11 cellular contexts compared by ENCODE assay signal in genomic region chr14:47040490-47040889, GRCh38.
A peak's percentile ranks its signal among the peaks of the same experiment; 100 is the strongest.
DNase-seq lines count a peak whose midpoint lies in the region; TF ChIP-seq lines count a peak whose summit lies in the region.
"Had no signal": no experiment of that assay in that cellular context is flagged by ENCODE, and none has a peak within 500 bp of the region (broad histone marks: within the 10 kb centered on the region; RNA-seq: fewer than 3 reads in every experiment).

No MANE protein-coding gene starts in this region.

- no peak overlapping the region for H3K4me2 ChIP-seq in hepatocyte

- no peaks in the 10 kb centered on the region for H3K36me3 ChIP-seq in hepatocyte (replicated peaks; ENCODE audit: insufficient read depth, low read depth)

- no peaks in the 10 kb centered on the region for H4K20me1 ChIP-seq in hepatocyte (ENCODE audit: insufficient read depth, poor library complexity, severe bottlenecking)

- no peak overlapping the region for H2AFZ ChIP-seq in hepatocyte

- TF ChIP-seq CTCF in hepatocyte (IDR thresholded peaks at IDR 0.05; ENCODE audit: poor library complexity), result peak; percentile 66
- peak; percentile 59 for TF ChIP-seq CTCF in type B pancreatic cell (conservative IDR thresholded peaks at IDR 0.05)

- H3K9me3 ChIP-seq in hepatocyte (ENCODE audit: low read depth), result no peaks in the 10 kb centered on the region

- 20% methylated on average over 1 of the region's 1 CpG for WGBS in hepatocyte (ENCODE audit: low lambda C conversion rate, missing lambda C conversion rate)

- H3K27ac Mint-ChIP-seq in type B pancreatic cell, result no peak overlapping the region
- H3K27ac Mint-ChIP-seq: activated naive CD8-positive, alpha-beta T cell; stimulated activated naive B cell treated with anti-CD40 and anti-IgM and Interleukin-4, amounts not matched to agents 10 μg/mL and 1 μg/mL and 100 μg/mL, for 72 hours; T-helper 17 cell had no signal

- H3K4me1 Mint-ChIP-seq in type B pancreatic cell (ENCODE audit: unreplicated experiment), result no peaks in the 10 kb centered on the region
- H3K4me1 Mint-ChIP-seq: stimulated activated naive B cell treated with anti-CD40 and anti-IgM and Interleukin-4, amounts not matched to agents 10 μg/mL and 1 μg/mL and 100 μg/mL, for 72 hours; T-helper 17 cell had no signal

- H3K4me1 ChIP-seq in hepatocyte (ENCODE audit: insufficient read depth), result no peaks in the 10 kb centered on the region

- H3K36me3 Mint-ChIP-seq in type B pancreatic cell, result no peaks in the 10 kb centered on the region
- H3K36me3 Mint-ChIP-seq: activated naive CD8-positive, alpha-beta T cell; stimulated activated naive B cell treated with anti-CD40 and anti-IgM and Interleukin-4, amounts not matched to agents 10 μg/mL and 1 μg/mL and 100 μg/mL, for 72 hours had no signal

- no peaks in the 10 kb centered on the region for H3K79me2 ChIP-seq in hepatocyte

- H3K4me3 ChIP-seq in hepatocyte, result no peak overlapping the region

- no peaks in the 10 kb centered on the region for H3K27me3 ChIP-seq in hepatocyte

- H3K4me3 Mint-ChIP-seq in type B pancreatic cell, result no peak overlapping the region
- H3K4me3 Mint-ChIP-seq: activated naive CD8-positive, alpha-beta T cell; stimulated activated naive B cell treated with anti-CD40 and anti-IgM and Interleukin-4, amounts not matched to agents 10 μg/mL and 1 μg/mL and 100 μg/mL, for 72 hours; T-helper 17 cell had no signal

- H3K27me3 Mint-ChIP-seq in type B pancreatic cell, result no peaks in the 10 kb centered on the region
- H3K27me3 Mint-ChIP-seq: activated naive CD8-positive, alpha-beta T cell; stimulated activated naive B cell treated with anti-CD40 and anti-IgM and Interleukin-4, amounts not matched to agents 10 μg/mL and 1 μg/mL and 100 μg/mL, for 72 hours; T-helper 17 cell had no signal

- DNase-seq in NCI-H1417 (lab: John Stamatoyannopoulos, UW) (peak in 2 of 3 experiments; percentile 6 to 62), NCI-H1417 treated with DMSO at 0.1 percent for 48 hours (lab: John Stamatoyannopoulos, UW) (no peak), SW480 (ENCODE audit: low spot score) (peak; percentile 33), hepatocyte (ENCODE audit: low spot score) (peak; percentile 65), type B pancreatic cell (ENCODE audit: extremely low spot score, unreplicated experiment) (no peak), posterior cingulate gyrus (no peak)
- no peak for DNase-seq in activated effector memory CD4-positive, alpha-beta T cell treated with anti-CD3 and anti-CD28 coated beads, Interleukin-2, amount 50 U/mL, for 16 hours
- DNase-seq in activated CD4-positive, alpha-beta T cell treated with anti-CD3 and anti-CD28 coated beads, Interleukin-2, amount 50 U/mL, for 1 hour, result no peak
- DNase-seq: stimulated activated naive B cell treated with anti-CD40 and anti-IgM and Interleukin-4, amounts not matched to agents 10 μg/mL and 1 μg/mL and 100 μg/mL, for 72 hours; T-helper 17 cell had no signal

- intact Hi-C loops in posterior cingulate gyrus (cut with DNase I), result no loop called here

- peaks cover 4% of the 10 kb centered on the region for H3K9me3 Mint-ChIP-seq in type B pancreatic cell
- H3K9me3 Mint-ChIP-seq: stimulated activated naive B cell treated with anti-CD40 and anti-IgM and Interleukin-4, amounts not matched to agents 10 μg/mL and 1 μg/mL and 100 μg/mL, for 72 hours had no signal

- H3K9me2 ChIP-seq in hepatocyte (replicated peaks; ENCODE audit: insufficient read depth), result no peaks in the 10 kb centered on the region

- no peak overlapping the region for H3K27ac ChIP-seq in hepatocyte

Comparison
In these comparisons a context has a peak if more than half of its experiments do, and no peak if none do; other contexts are left out.
1. DNase-seq: peak in NCI-H1417 (2 of 3), SW480 (single experiment) and hepatocyte (single experiment); none in NCI-H1417 treated with DMSO at 0.1 percent for 48 hours (single experiment), type B pancreatic cell (single experiment), activated effector memory CD4-positive, alpha-beta T cell treated with anti-CD3 and anti-CD28 coated beads, Interleukin-2, amount 50 U/mL, for 16 hours (single experiment), activated CD4-positive, alpha-beta T cell treated with anti-CD3 and anti-CD28 coated beads, Interleukin-2, amount 50 U/mL, for 1 hour (single experiment) and posterior cingulate gyrus (0 of 10).